ENCODE assay signal across 22 cellular contexts in genomic region chr10:101777085-101777856, GRCh38. TPM values are rescaled to one million over a fixed set of nuclear protein-coding genes. Genes with fewer than 3 reads are reported as not detected.
A peak's percentile ranks its signal among the peaks of the same experiment; 100 is the strongest.
DNase-seq lines count a peak whose midpoint lies in the region; ATAC-seq and TF ChIP-seq lines count a peak whose summit lies in the region.
"Had no signal": no experiment of that assay in that cellular context is flagged by ENCODE, and none has a peak within 500 bp of the region (broad histone marks: within the 10 kb centered on the region; RNA-seq: fewer than 3 reads in every experiment).

No MANE protein-coding gene starts in this region.

- peaks cover 56% of the 10 kb centered on the region for H3K4me1 ChIP-seq in CD4-positive, alpha-beta memory T cell (ENCODE audit: insufficient read depth, low read length)
- H3K4me1 ChIP-seq in esophagus squamous epithelium (peaks cover 40 to 76% (median 45%) of the 10 kb centered on the region in 3 donors), spleen (peaks cover 19 to 77% (median 67%) of the 10 kb centered on the region in 6 donors)

- H3K27ac Mint-ChIP-seq in CD4-positive, alpha-beta memory T cell, result no peak overlapping the region
- no peak overlapping the region for H3K27ac Mint-ChIP-seq in effector memory CD8-positive, alpha-beta T cell
- H3K27ac Mint-ChIP-seq in neural crest cell (ENCODE audit: unreplicated experiment), result no peak overlapping the region
- H3K27ac Mint-ChIP-seq: activated naive CD4-positive, alpha-beta T cell treated with anti-CD3 and anti-CD28 coated beads, Interleukin-2, amount 10 ng/mL, durations not matched to agents 7 days and 5 days had no signal

- no peak overlapping the region for H3K4me3 ChIP-seq in CD4-positive, alpha-beta memory T cell (ENCODE audit: low read length in 2 of 2)
- H3K4me3 ChIP-seq in H7 (ENCODE audit: insufficient read depth, low read depth, low read length) (no peak overlapping the region), esophagus squamous epithelium (no peak overlapping the region), spleen (no peak overlapping the region)
- H3K4me3 ChIP-seq: BLaER1 treated with 17β-estradiol and CSF1 and Interleukin-3, amounts not matched to agents 10 nM and 100 nM; MG63; right lobe of liver; tibial nerve had no signal

- CTCF ChIA-PET in CD4-positive, alpha-beta memory T cell (lab: Charles Lee; ENCODE audit: partially characterized antibody), result no interaction called here

- no peaks in the 10 kb centered on the region for H3K9me3 Mint-ChIP-seq in CD4-positive, alpha-beta memory T cell
- no peaks in the 10 kb centered on the region for H3K9me3 Mint-ChIP-seq in effector memory CD8-positive, alpha-beta T cell
- no peaks in the 10 kb centered on the region for H3K9me3 Mint-ChIP-seq in neural crest cell
- H3K9me3 Mint-ChIP-seq: activated naive CD4-positive, alpha-beta T cell treated with anti-CD3 and anti-CD28 coated beads, Interleukin-2, amount 10 ng/mL, durations not matched to agents 7 days and 5 days had no signal

- no peak for TF ChIP-seq POLR2A in esophagus squamous epithelium (IDR thresholded peaks at IDR 0.05)
- no peak for TF ChIP-seq POLR2A in spleen (IDR thresholded peaks at IDR 0.05)

- POLR2A ChIA-PET in CD4-positive, alpha-beta memory T cell (lab: Charles Lee; ENCODE audit: partially characterized antibody), result no interaction called here

- H3K4me1 Mint-ChIP-seq in CD4-positive, alpha-beta memory T cell, result peaks cover 27 to 72% (median 42%) of the 10 kb centered on the region in 4 donors
- peaks cover 33 to 48% of the 10 kb centered on the region in 2 donors for H3K4me1 Mint-ChIP-seq in effector memory CD8-positive, alpha-beta T cell (ENCODE audit: low read depth in 2 of 2)
- H3K4me1 Mint-ChIP-seq in neural crest cell, result peaks cover 23% of the 10 kb centered on the region

- H3K27me3 Mint-ChIP-seq in CD4-positive, alpha-beta memory T cell, result peaks cover 37 to 45% of the 10 kb centered on the region in 2 donors
- peaks cover 54 to 64% of the 10 kb centered on the region in 2 donors for H3K27me3 Mint-ChIP-seq in effector memory CD8-positive, alpha-beta T cell
- H3K27me3 Mint-ChIP-seq in neural crest cell (ENCODE audit: low read depth), result peaks cover 83% of the 10 kb centered on the region

- no peaks in the 10 kb centered on the region for H3K36me3 Mint-ChIP-seq in CD4-positive, alpha-beta memory T cell
- H3K36me3 Mint-ChIP-seq in effector memory CD8-positive, alpha-beta T cell (ENCODE audit: insufficient read depth), result peaks cover 3% of the 10 kb centered on the region
- peaks cover 5% of the 10 kb centered on the region for H3K36me3 Mint-ChIP-seq in neural crest cell (ENCODE audit: low read depth)

- no peaks in the 10 kb centered on the region for H3K36me3 ChIP-seq in CD4-positive, alpha-beta memory T cell (ENCODE audit: insufficient read depth, low read length)
- H3K36me3 ChIP-seq in H7 (replicated peaks; ENCODE audit: control insufficient read depth, insufficient read depth, low read length) (no peaks in the 10 kb centered on the region; the same call in 1 of the 2 replicates), esophagus squamous epithelium (no peaks in the 10 kb centered on the region), spleen (no peaks in the 10 kb centered on the region)
- H3K36me3 ChIP-seq: breast epithelium, right lobe of liver, tibial nerve had no signal

- intact Hi-C loops in CD4-positive, alpha-beta memory T cell (cut with micrococcal nuclease), result no loop called here
- intact Hi-C loops in esophagus squamous epithelium (cut with DNase I), result loop anchor here (5.0 kb wide), 1 partner anchor 175 kb away; no protein-coding TSS in a partner anchor
- intact Hi-C loops in spleen (cut with DNase I; ENCODE audit: low total_unique reads), result no loop called here

- TF ChIP-seq CTCF in neural crest cell (conservative IDR thresholded peaks at IDR 0.05), result no peak
- TF ChIP-seq CTCF in esophagus squamous epithelium (IDR thresholded peaks at IDR 0.05), result no peak
- TF ChIP-seq CTCF in spleen (IDR thresholded peaks at IDR 0.05 in 8 of 11, conservative IDR thresholded peaks at IDR 0.05 in 3 of 11), result no peak

- WGBS in esophagus squamous epithelium, 2 donors, result 79 to 100% methylated on average over 2 to 3 of the region's 4 CpGs
- 91 to 100% (median 96%) methylated on average over 3 to 4 of the region's 4 CpGs for WGBS in spleen, 5 donors

- H3K4me3 Mint-ChIP-seq in CD4-positive, alpha-beta memory T cell, result peak overlapping the region; percentile 44 to 61 (median 58)
- H3K4me3 Mint-ChIP-seq in effector memory CD8-positive, alpha-beta T cell, result peak overlapping the region; percentile 61 to 78
- peak overlapping the region; percentile 20 for H3K4me3 Mint-ChIP-seq in neural crest cell
- H3K4me3 Mint-ChIP-seq: activated naive CD4-positive, alpha-beta T cell treated with anti-CD3 and anti-CD28 coated beads, Interleukin-2, amount 10 ng/mL, durations not matched to agents 7 days and 5 days had no signal

- DNase-seq in CD4-positive, alpha-beta memory T cell, result no peak
- DNase-seq in H7 (peak; percentile 38), neural crest cell (ENCODE audit: low read depth, low spot score) (no peak), epidermal melanocyte (ENCODE audit: insufficient read length, low spot score) (no peak), esophagus squamous epithelium (lab: John Stamatoyannopoulos, UW) (no peak), spleen (no peak)
- no peak for DNase-seq in effector memory CD8-positive, alpha-beta T cell
- DNase-seq in stimulated activated CD4-positive, alpha-beta T cell treated with anti-CD3 and anti-CD28 coated beads, Interleukin-15, amount 100 ng/mL, for 24 hours, result no peak
- DNase-seq: activated naive CD4-positive, alpha-beta T cell treated with anti-CD3 and anti-CD28 coated beads, Interleukin-2, amount 10 ng/mL, durations not matched to agents 7 days and 5 days; effector CD4-positive, alpha-beta T cell; MG63; NCI-H187 treated with DMSO at 0.1 percent for 48 hours; NCI-H524 treated with DMSO at 0.1 percent for 48 hours; right lobe of liver; stimulated activated CD4-positive, alpha-beta T cell treated with anti-CD3 and anti-CD28 coated beads, Interleukin-4, amount 100 ng/mL, for 1 hour; stimulated activated CD8-positive, alpha-beta memory T cell treated with anti-CD3 and anti-CD28 coated beads, Interleukin-4, amount 100 ng/mL, for 48 hours had no signal

- no peak for ATAC-seq in effector memory CD8-positive, alpha-beta T cell (replicated peaks)
- ATAC-seq: right lobe of liver had no signal

- peaks cover 51% of the 10 kb centered on the region for H3K27me3 ChIP-seq in CD4-positive, alpha-beta memory T cell (ENCODE audit: insufficient read depth, low read length)
- H3K27me3 ChIP-seq in H7 (ENCODE audit: control insufficient read depth, insufficient read depth, low read length) (peaks cover 49% of the 10 kb centered on the region), esophagus squamous epithelium (peaks cover 32 to 75% (median 36%) of the 10 kb centered on the region in 4 donors), spleen (replicated peaks in 1 of 7) (peaks cover 4 to 80% (median 71%) of the 10 kb centered on the region in 7 donors)
- H3K27me3 ChIP-seq: MG63 had no signal

- H3K27ac ChIP-seq in CD4-positive, alpha-beta memory T cell (ENCODE audit: low read depth, low read length), result no peak overlapping the region
- no peak overlapping the region for H3K27ac ChIP-seq in esophagus squamous epithelium
- no peak overlapping the region for H3K27ac ChIP-seq in spleen
- H3K27ac ChIP-seq: BLaER1 treated with 17β-estradiol and CSF1 and Interleukin-3, amounts not matched to agents 10 nM and 100 nM; breast epithelium; neutrophil; right lobe of liver; tibial nerve had no signal

- H3K9me3 ChIP-seq in CD4-positive, alpha-beta memory T cell (ENCODE audit: control insufficient read depth in 1 of 2, low read length in 2 of 2), result no peaks in the 10 kb centered on the region
- H3K9me3 ChIP-seq in esophagus squamous epithelium (no peaks in the 10 kb centered on the region), spleen (no peaks in the 10 kb centered on the region)
- H3K9me3 ChIP-seq: BLaER1 treated with 17β-estradiol and CSF1 and Interleukin-3, amounts not matched to agents 10 nM and 100 nM; breast epithelium; MG63; neutrophil; right lobe of liver; tibial nerve had no signal

RNA-seq across cellular contexts. Expression of gene FGF8, which starts 1.4 kb away (rescaled TPM):
- not detected for total RNA-seq in CD4-positive, alpha-beta memory T cell
- not detected for polyA plus RNA-seq in CD4-positive, alpha-beta memory T cell
- 43.0 and 59.8 TPM in 2 replicates for total RNA-seq in H7 (2014; rRNA removed; shearing (Covaris generic))
- total RNA-seq in neural crest cell (0.82 and 0.86 TPM in 2 replicates), esophagus squamous epithelium (not detected), spleen (not detected)
- polyA plus RNA-seq in spleen, result under 1 TPM in 2 of 3 donors, not detected in 1; 0.11 TPM
- total RNA-seq: breast epithelium, right lobe of liver, SK-MEL-5, tibial nerve had no signal
- polyA plus RNA-seq: liver had no signal

RNA-seq across cellular contexts. Expression of gene NPM3, which starts 6.0 kb away (rescaled TPM):
- 10 to 100 TPM; 11.1 to 12.4 TPM for total RNA-seq in CD4-positive, alpha-beta memory T cell
- 1 to 10 TPM; 5.3 to 6.8 TPM for polyA plus RNA-seq in CD4-positive, alpha-beta memory T cell
- total RNA-seq in H7 (2014; rRNA removed; shearing (Covaris generic)), result 332 and 360 TPM in 2 replicates
- total RNA-seq in neural crest cell (63.2 and 64.8 TPM in 2 replicates), esophagus squamous epithelium (10 to 100 TPM; 36.7 to 91.3 (median 52.2) TPM), spleen (10 to 100 TPM; 16.8 to 46.9 (median 24.6) TPM)
- 10 to 100 TPM; 33.5 to 54.6 (median 44.2) TPM for polyA plus RNA-seq in spleen

RNA-seq across cellular contexts. Expression of gene OGA, which starts 41.0 kb away (rescaled TPM):
- 100 to 1,000 TPM; 307 to 325 TPM for total RNA-seq in CD4-positive, alpha-beta memory T cell
- polyA plus RNA-seq in CD4-positive, alpha-beta memory T cell, result 10 to 100 TPM; 26.6 to 49.2 TPM
- total RNA-seq in H7 (2014; rRNA removed; shearing (Covaris generic)), result 56.3 and 96.7 TPM in 2 replicates
- total RNA-seq in neural crest cell, result 101 and 102 TPM in 2 replicates
- 100 to 1,000 TPM in 1 of 4 donors, 10 to 100 TPM in 3; 44.2 to 121 (median 60.7) TPM for total RNA-seq in esophagus squamous epithelium
- 100 to 1,000 TPM; 143 to 234 (median 172) TPM for total RNA-seq in spleen
- 10 to 100 TPM; 65.7 to 87.0 (median 68.3) TPM for polyA plus RNA-seq in spleen

Comparison
In these comparisons a context has a peak if more than half of its experiments do, and no peak if none do; other contexts are left out.
1. RNA of gene FGF8, which starts 1.4 kb away (total RNA-seq): 43.0 to 59.8 TPM in H7; 0.82 to 0.86 TPM in neural crest cell, not detected in CD4-positive, alpha-beta memory T cell, not detected in esophagus squamous epithelium and not detected in spleen; every median in the first group is over 10 times any median in the second.
2. Peak in every context shown above with its lines, with median percentiles within 50 percentile points of each other: H3K4me3 Mint-ChIP-seq.